ENCODE assay signal across 10 cellular contexts in the genomic region with DNA sequence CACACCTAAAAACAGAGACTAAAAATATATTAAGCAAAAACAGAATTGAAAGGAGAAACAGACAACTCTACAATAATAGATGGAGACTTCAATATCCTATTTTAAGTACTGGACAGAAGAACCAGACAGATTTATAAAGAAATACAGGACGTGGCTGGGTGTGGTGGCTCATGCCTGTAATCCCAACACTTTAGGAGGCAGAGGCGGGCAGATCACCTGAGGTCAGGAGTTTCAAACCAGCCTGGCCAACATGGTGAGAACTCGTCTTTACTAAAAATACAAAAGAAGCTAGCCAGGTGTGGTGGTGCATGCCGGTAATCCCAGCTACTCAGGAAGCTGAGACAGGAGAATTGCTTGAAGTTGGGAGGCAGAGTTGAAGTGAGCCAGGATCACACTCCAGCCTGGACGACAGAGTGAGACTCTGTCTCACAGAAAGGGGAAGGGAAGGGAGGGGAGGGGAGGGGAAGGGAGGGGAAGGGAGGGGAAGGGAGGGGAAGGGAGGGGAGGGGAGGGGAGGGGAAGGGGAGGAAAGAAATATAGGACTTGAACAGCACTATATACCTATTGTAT. TPM values are rescaled to one million over a fixed set of nuclear protein-coding genes. Genes with fewer than 3 reads are reported as not detected.
A peak's percentile ranks its signal among the peaks of the same experiment; 100 is the strongest.
DNase-seq lines count a peak whose midpoint lies in the region; ATAC-seq lines count a peak whose summit lies in the region.
"Had no signal": no experiment of that assay in that cellular context is flagged by ENCODE, and none has a peak within 500 bp of the region (broad histone marks: within the 10 kb centered on the region; RNA-seq: fewer than 3 reads in every experiment).

No MANE protein-coding gene starts in this region.

- peak overlapping the region; percentile 30 for H3K27ac ChIP-seq in right cardiac atrium (ENCODE audit: low read length)
- H3K27ac ChIP-seq: 22Rv1, prostate gland had no signal

- peak overlapping the region; percentile 66 for H3K27ac Mint-ChIP-seq in activated T-helper 2 cell treated with anti-CD3 and anti-CD28 coated beads, Interferon-gamma antibody, Interleukin-2, Interleukin-4, amounts not matched to agents 10 μg/mL and 5 μg/mL and 100 μg/mL, durations not matched to agents 14 hours and 24 hours and 36 hours
- H3K27ac Mint-ChIP-seq in stimulated activated memory B cell treated with anti-CD40 and anti-IgM and Interleukin-4, amounts not matched to agents 10 μg/mL and 1 μg/mL and 100 μg/mL, for 72 hours, result peak overlapping the region; percentile 64

- H3K27me3 Mint-ChIP-seq in activated T-helper 2 cell treated with anti-CD3 and anti-CD28 coated beads, Interferon-gamma antibody, Interleukin-2, Interleukin-4, amounts not matched to agents 10 μg/mL and 5 μg/mL and 100 μg/mL, durations not matched to agents 14 hours and 24 hours and 36 hours (ENCODE audit: low read depth), result no peaks in the 10 kb centered on the region
- H3K27me3 Mint-ChIP-seq in stimulated activated memory B cell treated with anti-CD40 and anti-IgM and Interleukin-4, amounts not matched to agents 10 μg/mL and 1 μg/mL and 100 μg/mL, for 72 hours, result no peaks in the 10 kb centered on the region

- peaks cover 29% of the 10 kb centered on the region for H3K9me3 Mint-ChIP-seq in activated T-helper 2 cell treated with anti-CD3 and anti-CD28 coated beads, Interferon-gamma antibody, Interleukin-2, Interleukin-4, amounts not matched to agents 10 μg/mL and 5 μg/mL and 100 μg/mL, durations not matched to agents 14 hours and 24 hours and 36 hours
- H3K9me3 Mint-ChIP-seq in stimulated activated memory B cell treated with anti-CD40 and anti-IgM and Interleukin-4, amounts not matched to agents 10 μg/mL and 1 μg/mL and 100 μg/mL, for 72 hours, result peaks cover 2% of the 10 kb centered on the region

- intact Hi-C loops in activated T-helper 2 cell treated with anti-CD3 and anti-CD28 coated beads, Interferon-gamma antibody, Interleukin-2, Interleukin-4, amounts not matched to agents 10 μg/mL and 5 μg/mL and 100 μg/mL, durations not matched to agents 14 hours and 24 hours and 36 hours (cut with micrococcal nuclease), result no loop called here
- intact Hi-C loops in right cardiac atrium (cut with DNase I), result no loop called here

- DNase-seq in NCI-H2029 treated with DMSO at 0.1 percent for 48 hours (lab: John Stamatoyannopoulos, UW) (peak; percentile 15), NCI-H2029 (lab: John Stamatoyannopoulos, UW) (no peak), right cardiac atrium (no peak)
- DNase-seq in activated T-helper 2 cell treated with anti-CD3 and anti-CD28 coated beads, Interferon-gamma antibody, Interleukin-2, Interleukin-4, amounts not matched to agents 10 μg/mL and 5 μg/mL and 100 μg/mL, durations not matched to agents 14 hours and 24 hours and 36 hours (ENCODE audit: low spot score), result no peak

- H3K4me3 Mint-ChIP-seq in activated T-helper 2 cell treated with anti-CD3 and anti-CD28 coated beads, Interferon-gamma antibody, Interleukin-2, Interleukin-4, amounts not matched to agents 10 μg/mL and 5 μg/mL and 100 μg/mL, durations not matched to agents 14 hours and 24 hours and 36 hours (ENCODE audit: low read depth), result peak overlapping the region; percentile 28
- peak overlapping the region; percentile 37 for H3K4me3 Mint-ChIP-seq in stimulated activated memory B cell treated with anti-CD40 and anti-IgM and Interleukin-4, amounts not matched to agents 10 μg/mL and 1 μg/mL and 100 μg/mL, for 72 hours

- WGBS in right cardiac atrium, result 35% methylated on average over 5 of the region's 5 CpGs

- H3K9me3 ChIP-seq in right cardiac atrium (ENCODE audit: control insufficient read depth, low read length), result no peaks in the 10 kb centered on the region
- H3K9me3 ChIP-seq: prostate gland had no signal

- ATAC-seq in right cardiac atrium, result peak in 1 of 2 donors; percentile 49
- ATAC-seq in stimulated activated memory B cell treated with anti-CD40 and anti-IgM and Interleukin-4, amounts not matched to agents 10 μg/mL and 1 μg/mL and 100 μg/mL, for 72 hours, result no peak
- no peak for ATAC-seq in HG02840 (IDR thresholded peaks at IDR 0.05; ENCODE audit: low FRiP score, unreplicated experiment)
- no peak for ATAC-seq in HG03175 (IDR thresholded peaks at IDR 0.05; ENCODE audit: unreplicated experiment)
- ATAC-seq in HG03039 (IDR thresholded peaks at IDR 0.05; ENCODE audit: unreplicated experiment), result no peak

- peak overlapping the region; percentile 23 for H3K4me3 ChIP-seq in right cardiac atrium (ENCODE audit: low read length)
- H3K4me3 ChIP-seq: prostate gland had no signal

- peaks cover 39% of the 10 kb centered on the region for H3K36me3 Mint-ChIP-seq in activated T-helper 2 cell treated with anti-CD3 and anti-CD28 coated beads, Interferon-gamma antibody, Interleukin-2, Interleukin-4, amounts not matched to agents 10 μg/mL and 5 μg/mL and 100 μg/mL, durations not matched to agents 14 hours and 24 hours and 36 hours (ENCODE audit: low read depth)
- H3K36me3 Mint-ChIP-seq in stimulated activated memory B cell treated with anti-CD40 and anti-IgM and Interleukin-4, amounts not matched to agents 10 μg/mL and 1 μg/mL and 100 μg/mL, for 72 hours, result peaks cover 40% of the 10 kb centered on the region

- no peaks in the 10 kb centered on the region for H3K27me3 ChIP-seq in right cardiac atrium (ENCODE audit: control insufficient read depth, insufficient read depth)

- H3K4me1 Mint-ChIP-seq in activated T-helper 2 cell treated with anti-CD3 and anti-CD28 coated beads, Interferon-gamma antibody, Interleukin-2, Interleukin-4, amounts not matched to agents 10 μg/mL and 5 μg/mL and 100 μg/mL, durations not matched to agents 14 hours and 24 hours and 36 hours (ENCODE audit: low read depth), result peaks cover 55% of the 10 kb centered on the region
- H3K4me1 Mint-ChIP-seq in stimulated activated memory B cell treated with anti-CD40 and anti-IgM and Interleukin-4, amounts not matched to agents 10 μg/mL and 1 μg/mL and 100 μg/mL, for 72 hours, result peaks cover 61% of the 10 kb centered on the region

- peaks cover 5% of the 10 kb centered on the region for H3K4me1 ChIP-seq in right cardiac atrium (ENCODE audit: control insufficient read depth, insufficient read depth, low read length)
- H3K4me1 ChIP-seq: prostate gland had no signal

RNA-seq across cellular contexts. Expression of a gene that starts 53.0 kb away (rescaled TPM):
- total RNA-seq in activated T-helper 2 cell treated with anti-CD3 and anti-CD28 coated beads, Interferon-gamma antibody, Interleukin-2, Interleukin-4, amounts not matched to agents 10 μg/mL and 5 μg/mL and 100 μg/mL, durations not matched to agents 14 hours and 24 hours and 36 hours, result 34.7 and 37.6 TPM in 2 replicates
- 10 to 100 TPM; 18.4 to 30.4 (median 23.1) TPM for total RNA-seq in right cardiac atrium
- 10.3 TPM for polyA plus RNA-seq in right cardiac atrium
